Comparison of ENCODE assay signal across 26 cellular contexts in the genomic region with DNA sequence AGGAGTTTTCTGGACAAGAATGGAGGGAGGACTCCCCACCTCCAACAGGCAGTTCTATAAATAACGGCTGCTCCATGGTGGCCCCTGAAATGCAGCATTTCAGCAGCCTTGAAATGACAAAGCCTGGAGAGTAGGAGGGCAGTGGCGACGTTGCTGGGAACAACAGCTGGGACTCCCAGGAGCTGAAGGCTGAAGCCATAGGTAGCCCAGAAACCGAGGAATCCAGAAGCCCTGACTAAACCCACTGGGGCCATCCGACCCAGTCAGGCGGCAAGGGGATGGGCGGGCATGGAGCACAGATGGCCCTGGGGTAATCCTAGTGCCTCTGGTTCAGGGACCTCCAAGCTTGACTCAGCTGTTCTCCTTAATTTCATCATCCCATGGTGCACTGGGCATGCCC. TPM values are rescaled to one million over a fixed set of nuclear protein-coding genes. Genes with fewer than 3 reads are reported as not detected.
DNase-seq lines count a peak whose midpoint lies in the region; ATAC-seq and TF ChIP-seq lines count a peak whose summit lies in the region.
"Had no signal": no experiment of that assay in that cellular context is flagged by ENCODE, and none has a peak within 500 bp of the region (broad histone marks: within the 10 kb centered on the region; RNA-seq: fewer than 3 reads in every experiment).

No MANE protein-coding gene starts in this region.

- H3K27ac ChIP-seq in endodermal cell (ENCODE audit: low read depth, low read length) (no peak overlapping the region), psoas muscle (peak overlapping the region; percentile 66), H9 (ENCODE audit: insufficient read length, low read depth, low read length) (no peak overlapping the region)
- H3K27ac ChIP-seq: 22Rv1, KMS-11 had no signal

- no peak overlapping the region for H4K91ac ChIP-seq in H9 (ENCODE audit: insufficient read length, low read depth, low read length)

- H2BK5ac ChIP-seq in H9 (ENCODE audit: insufficient read length, low read length): no peak overlapping the region

- DNase-seq in NCI-H524 (lab: John Stamatoyannopoulos, UW) (peak; percentile 21 to 31), NCI-H524 treated with DMSO at 0.1 percent for 48 hours (lab: John Stamatoyannopoulos, UW) (no peak), NCI-H2171 (lab: John Stamatoyannopoulos, UW) (peak; percentile 6), endodermal cell (peak; percentile 37), psoas muscle (no peak), H9 (no peak)
- DNase-seq in activated CD4-positive, alpha-beta T cell treated with anti-CD3 and anti-CD28 coated beads for 1 hour: no peak
- DNase-seq: BE2C, Calu3, DMS79 treated with DMSO at 0.1 percent for 48 hours, GF-D8, MM.1S, NCI-H1048, NCI-H1417, NCI-H1694, NCI-H2029 treated with DMSO at 0.1 percent for 48 hours, NCI-H345, NCI-H510A treated with DMSO at 0.1 percent for 48 hours, Right ventricle myocardium superior, RPMI8226 had no signal

- ATAC-seq in psoas muscle (peak in 1 of 4 donors; percentile 9), HG03354 (IDR thresholded peaks at IDR 0.05; ENCODE audit: poor library complexity, severe bottlenecking, unreplicated experiment) (no peak)

- H4K20me1 ChIP-seq in H9 (ENCODE audit: control insufficient read depth, insufficient read depth, insufficient read length): no peaks in the 10 kb centered on the region

- WGBS in endodermal cell (ENCODE audit: insufficient coverage in 1 of 2, insufficient read length in 1 of 2), 2 experiments: 83 to 89% methylated on average over 1 to 7 of the region's 7 CpGs
- 43 to 70% (median 49%) methylated on average over 7 of the region's 7 CpGs for WGBS in psoas muscle, 3 donors
- no CpG with 5 or more reads among the region's 7 CpGs for WGBS in H9 (ENCODE audit: extremely low coverage, insufficient read length, low lambda C conversion rate)

- no peak overlapping the region for H2BK12ac ChIP-seq in H9 (ENCODE audit: insufficient read length, low read depth, low read length)

- H3K36me3 ChIP-seq in endodermal cell (ENCODE audit: control insufficient read depth, insufficient read depth, low read length): peaks cover 15% of the 10 kb centered on the region
- H3K36me3 ChIP-seq in psoas muscle (ENCODE audit: insufficient read depth in 1 of 2, low read depth in 1 of 2): peaks cover 0 to 9% of the 10 kb centered on the region in 2 donors
- H3K36me3 ChIP-seq: BE2C had no signal

- no peak overlapping the region for H3K4me3 ChIP-seq in endodermal cell (ENCODE audit: low read length)
- no peak overlapping the region for H3K4me3 ChIP-seq in psoas muscle

- H3K9me3 Mint-ChIP-seq in endodermal cell: no peaks in the 10 kb centered on the region
- no peaks in the 10 kb centered on the region for H3K9me3 Mint-ChIP-seq in H9
- H3K9me3 Mint-ChIP-seq: IgD-negative memory B cell had no signal

- no peak overlapping the region for H4K5ac ChIP-seq in H9 (ENCODE audit: insufficient read length, low read depth, low read length)

- H3K79me2 ChIP-seq in H9 (ENCODE audit: insufficient read depth, low read length): no peaks in the 10 kb centered on the region

- H3K9me3 ChIP-seq in endodermal cell (ENCODE audit: control insufficient read depth, low read length) (no peaks in the 10 kb centered on the region), psoas muscle (no peaks in the 10 kb centered on the region), H9 (ENCODE audit: control insufficient read depth, low read depth, low read length) (no peaks in the 10 kb centered on the region)
- H3K9me3 ChIP-seq: BE2C had no signal

- H3K4me1 ChIP-seq in endodermal cell (ENCODE audit: control insufficient read depth, insufficient read depth, low read length): no peaks in the 10 kb centered on the region
- peaks cover 20% of the 10 kb centered on the region for H3K4me1 ChIP-seq in psoas muscle
- H3K4me1 ChIP-seq in H9 (ENCODE audit: insufficient read depth, low read length): no peaks in the 10 kb centered on the region
- H3K4me1 ChIP-seq: BE2C had no signal

- H3K23me2 ChIP-seq in H9 (ENCODE audit: insufficient read length, low read depth, low read length, poor library complexity, severe bottlenecking): no peaks in the 10 kb centered on the region

- no peak overlapping the region for H3T11ph ChIP-seq in H9 (ENCODE audit: low read length)

- H2BK20ac ChIP-seq in H9 (ENCODE audit: low read depth, low read length, poor library complexity, severe bottlenecking): no peak overlapping the region

- no peak overlapping the region for H3K4me3 Mint-ChIP-seq in endodermal cell
- H3K4me3 Mint-ChIP-seq in H9: no peak overlapping the region
- H3K4me3 Mint-ChIP-seq: IgD-negative memory B cell had no signal

- no peak overlapping the region for H3K18ac ChIP-seq in H9 (ENCODE audit: insufficient read length, low read depth, low read length)

- H3K9ac ChIP-seq in endodermal cell (ENCODE audit: extremely low read depth, low read length, poor library complexity, severe bottlenecking) (no peak overlapping the region), H9 (ENCODE audit: extremely low read depth, insufficient read length, low read length) (no peak overlapping the region)
- H3K9ac ChIP-seq: KMS-11 had no signal

- H3K27ac Mint-ChIP-seq in endodermal cell (no peak overlapping the region), H9 (no peak overlapping the region; a peak in 1 of 7 replicates)
- H3K27ac Mint-ChIP-seq: IgD-negative memory B cell had no signal

- H3K56ac ChIP-seq in H9 (ENCODE audit: insufficient read length, low read depth, low read length): no peak overlapping the region

- H2AK5ac ChIP-seq in H9 (ENCODE audit: insufficient read length, low read length): no peak overlapping the region

- H3K4me2 ChIP-seq in H9 (ENCODE audit: insufficient read depth, insufficient read length, low read length): no peak overlapping the region
- H3K4me2 ChIP-seq: KMS-11 had no signal

- H3K4me1 Mint-ChIP-seq in endodermal cell (no peaks in the 10 kb centered on the region), H9 (peaks cover 8 to 13% of the 10 kb centered on the region in 2 experiments)

- intact Hi-C loops in psoas muscle (cut with DNase I): no loop called here

- H3K4ac ChIP-seq in H9 (ENCODE audit: low read depth, low read length): no peak overlapping the region

- H3K27me3 ChIP-seq in endodermal cell (ENCODE audit: control insufficient read depth, insufficient read depth, low read length, poor library complexity, severe bottlenecking): no peaks in the 10 kb centered on the region
- no peaks in the 10 kb centered on the region for H3K27me3 ChIP-seq in psoas muscle (ENCODE audit: insufficient read depth in 3 of 3, low read length in 2 of 3)
- no peaks in the 10 kb centered on the region for H3K27me3 ChIP-seq in H9 (ENCODE audit: insufficient read depth, low read length)
- H3K27me3 ChIP-seq: BE2C had no signal

- TF ChIP-seq CTCF in endodermal cell (conservative IDR thresholded peaks at IDR 0.05) (no peak), psoas muscle (IDR thresholded peaks at IDR 0.05) (no peak), H9 (conservative IDR thresholded peaks at IDR 0.05) (no peak)

- H3K14ac ChIP-seq in H9 (ENCODE audit: insufficient read depth, low read length): no peak overlapping the region

- H2BK120ac ChIP-seq in H9 (ENCODE audit: low read depth, low read length, poor library complexity, severe bottlenecking): no peak overlapping the region

- no peak overlapping the region for H4K8ac ChIP-seq in H9 (replicated peaks; ENCODE audit: insufficient read length, low read depth, low read length)

- no peaks in the 10 kb centered on the region for H3K79me1 ChIP-seq in H9 (ENCODE audit: insufficient read depth, low read depth, low read length, poor library complexity, severe bottlenecking)

- no peak overlapping the region for H3K23ac ChIP-seq in H9 (ENCODE audit: insufficient read length, low read depth, low read length)

- H2BK15ac ChIP-seq in H9 (ENCODE audit: low read depth, low read length): no peak overlapping the region

- H3K27me3 Mint-ChIP-seq in endodermal cell (ENCODE audit: insufficient read depth) (no peaks in the 10 kb centered on the region), H9 (ENCODE audit: low read depth) (peaks cover 7% of the 10 kb centered on the region)

- peaks cover 24% of the 10 kb centered on the region for H3K36me3 Mint-ChIP-seq in endodermal cell (ENCODE audit: low read depth)
- H3K36me3 Mint-ChIP-seq in H9 (ENCODE audit: insufficient read depth in 1 of 3, low read depth in 3 of 3): no peaks in the 10 kb centered on the region; a peak in 1 of 7 replicates
- H3K36me3 Mint-ChIP-seq: IgD-negative memory B cell had no signal

- no peak overlapping the region for H2AFZ ChIP-seq in H9 (ENCODE audit: low read length)

RNA-seq across cellular contexts. Expression of gene PRKAG3, which starts 9.0 kb away (rescaled TPM):
- total RNA-seq in endodermal cell: not detected
- not detected for polyA plus RNA-seq in endodermal cell (2013, experiment 1 of 2)
- polyA plus RNA-seq in endodermal cell (2013, experiment 2 of 2): not detected
- 100 to 1,000 TPM in 1 of 4 donors, 10 to 100 TPM in 3; 22.0 to 187 (median 59.9) TPM for total RNA-seq in psoas muscle
- 10 to 100 TPM in 2 of 3 donors, 1 to 10 TPM in 1; 9.2 to 60.2 (median 58.5) TPM for polyA plus RNA-seq in psoas muscle
- total RNA-seq in H9 (2021): not detected in 2 replicates
- total RNA-seq: Calu3, H4, Right ventricle myocardium superior, SK-MEL-5 had no signal
- polyA plus RNA-seq: IgD-negative memory B cell had no signal

RNA-seq across cellular contexts. Expression of gene WNT6, which starts 37.0 kb away (rescaled TPM):
- total RNA-seq in endodermal cell (not detected), psoas muscle (1 to 10 TPM in 1 of 4 donors, under 1 TPM in 3; 0.12 to 1.0 (median 0.48) TPM), H9 (2021) (not detected in 2 replicates)
- not detected for polyA plus RNA-seq in endodermal cell (2013, experiment 1 of 2)
- 0.21 TPM for polyA plus RNA-seq in endodermal cell (2013, experiment 2 of 2)
- polyA plus RNA-seq in psoas muscle: under 1 TPM; 0.05 to 0.20 (median 0.20) TPM
- total RNA-seq: Calu3, SK-MEL-5 had no signal

RNA-seq across cellular contexts. Expression of gene CYP27A1, which starts 40.7 kb away (rescaled TPM):
- total RNA-seq in endodermal cell: 10 to 100 TPM; 32.8 to 53.7 TPM
- polyA plus RNA-seq in endodermal cell (2013, experiment 1 of 2): 14.5 TPM
- polyA plus RNA-seq in endodermal cell (2013, experiment 2 of 2): 14.4 TPM
- 10 to 100 TPM; 23.4 to 48.4 (median 45.9) TPM for total RNA-seq in psoas muscle
- 10 to 100 TPM in 2 of 3 donors, 1 to 10 TPM in 1; 9.3 to 32.0 (median 18.4) TPM for polyA plus RNA-seq in psoas muscle
- total RNA-seq in H9 (2021): 3.1 and 3.4 TPM in 2 replicates

RNA-seq across cellular contexts. Expression of gene WNT10A, which starts 58.0 kb away (rescaled TPM):
- total RNA-seq in endodermal cell: not detected
- polyA plus RNA-seq in endodermal cell (2013, experiment 1 of 2): 0.89 TPM
- 0.58 TPM for polyA plus RNA-seq in endodermal cell (2013, experiment 2 of 2)
- not detected for total RNA-seq in psoas muscle
- under 1 TPM in 2 of 3 donors, not detected in 1; 0.01 to 0.03 TPM for polyA plus RNA-seq in psoas muscle
- total RNA-seq in H9 (2021): not detected in 2 replicates
- total RNA-seq: H4, Right ventricle myocardium superior had no signal

Comparison
In these comparisons a context has a peak if more than half of its experiments do, and no peak if none do; other contexts are left out.
1. DNase-seq: peak in NCI-H524 (2 of 2), NCI-H2171 (single experiment) and endodermal cell (single experiment); none in NCI-H524 treated with DMSO at 0.1 percent for 48 hours (single experiment), psoas muscle (0 of 2), activated CD4-positive, alpha-beta T cell treated with anti-CD3 and anti-CD28 coated beads for 1 hour (single experiment) and H9 (single experiment).
2. RNA of gene PRKAG3, which starts 9.0 kb away (total RNA-seq): 22.0 to 187 TPM in psoas muscle; not detected in endodermal cell and not detected in H9; every median in the first group is over 10 times any median in the second.